Comparison of ENCODE assay signal across 1 cellular context in the genomic region with DNA sequence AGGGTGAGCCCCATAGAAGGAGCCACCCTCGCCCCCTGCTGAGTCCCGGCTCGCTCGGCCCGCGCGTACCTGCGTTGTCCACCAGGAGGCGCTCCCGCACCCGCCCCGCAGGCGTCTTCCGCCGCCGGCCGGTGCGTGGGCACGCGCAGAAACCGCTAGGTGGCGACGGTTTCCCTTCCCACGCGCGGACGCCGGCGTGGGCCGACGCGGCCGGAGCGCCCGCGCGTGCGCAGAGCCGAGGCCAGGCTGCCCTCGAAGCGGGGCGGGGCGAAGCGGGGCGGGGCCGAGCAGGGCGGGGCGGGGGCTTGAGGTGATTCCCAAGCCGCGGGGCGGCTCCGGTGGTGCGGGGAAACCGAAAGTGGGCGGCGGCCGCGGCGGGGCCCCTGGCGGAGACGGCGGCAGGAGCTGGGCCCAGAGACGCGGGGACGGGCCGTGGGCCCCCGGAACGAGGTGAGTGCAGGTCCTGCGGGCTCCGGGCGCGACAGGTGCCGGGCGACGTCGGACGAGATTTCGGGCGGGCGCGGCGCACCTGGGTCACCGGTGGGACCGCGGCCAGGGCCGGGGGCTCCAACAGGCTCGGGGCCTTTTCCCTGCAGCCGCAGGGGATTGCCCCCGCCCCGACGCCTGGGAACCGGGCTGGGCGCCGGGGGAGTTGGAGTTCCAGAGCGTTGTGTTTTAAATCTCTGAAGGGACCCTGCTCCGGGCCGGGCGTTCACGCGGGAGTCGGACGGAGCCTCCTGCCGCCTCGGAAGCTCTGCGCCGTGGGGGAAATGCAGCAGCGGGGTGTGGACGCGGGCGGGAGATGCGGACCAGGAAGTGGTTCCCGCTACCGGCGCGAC.
TF ChIP-seq lines count a peak whose summit lies in the region.

A gene with protein sequence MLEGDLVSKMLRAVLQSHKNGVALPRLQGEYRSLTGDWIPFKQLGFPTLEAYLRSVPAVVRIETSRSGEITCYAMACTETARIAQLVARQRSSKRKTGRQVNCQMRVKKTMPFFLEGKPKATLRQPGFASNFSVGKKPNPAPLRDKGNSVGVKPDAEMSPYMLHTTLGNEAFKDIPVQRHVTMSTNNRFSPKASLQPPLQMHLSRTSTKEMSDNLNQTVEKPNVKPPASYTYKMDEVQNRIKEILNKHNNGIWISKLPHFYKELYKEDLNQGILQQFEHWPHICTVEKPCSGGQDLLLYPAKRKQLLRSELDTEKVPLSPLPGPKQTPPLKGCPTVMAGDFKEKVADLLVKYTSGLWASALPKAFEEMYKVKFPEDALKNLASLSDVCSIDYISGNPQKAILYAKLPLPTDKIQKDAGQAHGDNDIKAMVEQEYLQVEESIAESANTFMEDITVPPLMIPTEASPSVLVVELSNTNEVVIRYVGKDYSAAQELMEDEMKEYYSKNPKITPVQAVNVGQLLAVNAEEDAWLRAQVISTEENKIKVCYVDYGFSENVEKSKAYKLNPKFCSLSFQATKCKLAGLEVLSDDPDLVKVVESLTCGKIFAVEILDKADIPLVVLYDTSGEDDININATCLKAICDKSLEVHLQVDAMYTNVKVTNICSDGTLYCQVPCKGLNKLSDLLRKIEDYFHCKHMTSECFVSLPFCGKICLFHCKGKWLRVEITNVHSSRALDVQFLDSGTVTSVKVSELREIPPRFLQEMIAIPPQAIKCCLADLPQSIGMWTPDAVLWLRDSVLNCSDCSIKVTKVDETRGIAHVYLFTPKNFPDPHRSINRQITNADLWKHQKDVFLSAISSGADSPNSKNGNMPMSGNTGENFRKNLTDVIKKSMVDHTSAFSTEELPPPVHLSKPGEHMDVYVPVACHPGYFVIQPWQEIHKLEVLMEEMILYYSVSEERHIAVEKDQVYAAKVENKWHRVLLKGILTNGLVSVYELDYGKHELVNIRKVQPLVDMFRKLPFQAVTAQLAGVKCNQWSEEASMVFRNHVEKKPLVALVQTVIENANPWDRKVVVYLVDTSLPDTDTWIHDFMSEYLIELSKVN (plus strand): TSS at position 308 of the 839 bp plus-strand sequence. CDS start 16,370 bp downstream, outside the sequence.

TF ChIP-seq in K562, 482 proteins besides CTCF, POLR2A, EP300 and RAD21 (continued from another document and continues in another):
- TF ChIP-seq, protein P1, sequence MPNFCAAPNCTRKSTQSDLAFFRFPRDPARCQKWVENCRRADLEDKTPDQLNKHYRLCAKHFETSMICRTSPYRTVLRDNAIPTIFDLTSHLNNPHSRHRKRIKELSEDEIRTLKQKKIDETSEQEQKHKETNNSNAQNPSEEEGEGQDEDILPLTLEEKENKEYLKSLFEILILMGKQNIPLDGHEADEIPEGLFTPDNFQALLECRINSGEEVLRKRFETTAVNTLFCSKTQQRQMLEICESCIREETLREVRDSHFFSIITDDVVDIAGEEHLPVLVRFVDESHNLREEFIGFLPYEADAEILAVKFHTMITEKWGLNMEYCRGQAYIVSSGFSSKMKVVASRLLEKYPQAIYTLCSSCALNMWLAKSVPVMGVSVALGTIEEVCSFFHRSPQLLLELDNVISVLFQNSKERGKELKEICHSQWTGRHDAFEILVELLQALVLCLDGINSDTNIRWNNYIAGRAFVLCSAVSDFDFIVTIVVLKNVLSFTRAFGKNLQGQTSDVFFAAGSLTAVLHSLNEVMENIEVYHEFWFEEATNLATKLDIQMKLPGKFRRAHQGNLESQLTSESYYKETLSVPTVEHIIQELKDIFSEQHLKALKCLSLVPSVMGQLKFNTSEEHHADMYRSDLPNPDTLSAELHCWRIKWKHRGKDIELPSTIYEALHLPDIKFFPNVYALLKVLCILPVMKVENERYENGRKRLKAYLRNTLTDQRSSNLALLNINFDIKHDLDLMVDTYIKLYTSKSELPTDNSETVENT (CRISPR knock-in tag; IDR thresholded peaks at IDR 0.05) = no peak
- TF ChIP-seq TEAD2 (tag; IDR thresholded peaks at IDR 0.05) = no peak
- peak; percentile 24; the same call in 1 of the 2 replicates for TF ChIP-seq KAT7 (CRISPR knock-in tag; IDR thresholded peaks at IDR 0.05; ENCODE audit: borderline replicate concordance)
- TF ChIP-seq PBX2 (CRISPR knock-in tag; IDR thresholded peaks at IDR 0.05; ENCODE audit: low read depth) = no peak
- no peak for TF ChIP-seq PBX2 (tag; conservative IDR thresholded peaks at IDR 0.05; ENCODE audit: low read depth)
- TF ChIP-seq TCF7 (IDR thresholded peaks at IDR 0.05; ENCODE audit: borderline replicate concordance) = peak; percentile 66; the same call in 1 of the 2 replicates
- TF ChIP-seq SAP30 (IDR thresholded peaks at IDR 0.05; ENCODE audit: borderline replicate concordance, insufficient read depth, low read depth, low read length, poor library complexity, severe bottlenecking) = peak; percentile 68
- TF ChIP-seq ILK (tag; IDR thresholded peaks at IDR 0.05; ENCODE audit: borderline replicate concordance, low read depth) = no peak
- TF ChIP-seq NR1H2 (CRISPR knock-in tag; IDR thresholded peaks at IDR 0.05) = peak; percentile 40; the same call in 1 of the 2 replicates
- TF ChIP-seq, protein P2, sequence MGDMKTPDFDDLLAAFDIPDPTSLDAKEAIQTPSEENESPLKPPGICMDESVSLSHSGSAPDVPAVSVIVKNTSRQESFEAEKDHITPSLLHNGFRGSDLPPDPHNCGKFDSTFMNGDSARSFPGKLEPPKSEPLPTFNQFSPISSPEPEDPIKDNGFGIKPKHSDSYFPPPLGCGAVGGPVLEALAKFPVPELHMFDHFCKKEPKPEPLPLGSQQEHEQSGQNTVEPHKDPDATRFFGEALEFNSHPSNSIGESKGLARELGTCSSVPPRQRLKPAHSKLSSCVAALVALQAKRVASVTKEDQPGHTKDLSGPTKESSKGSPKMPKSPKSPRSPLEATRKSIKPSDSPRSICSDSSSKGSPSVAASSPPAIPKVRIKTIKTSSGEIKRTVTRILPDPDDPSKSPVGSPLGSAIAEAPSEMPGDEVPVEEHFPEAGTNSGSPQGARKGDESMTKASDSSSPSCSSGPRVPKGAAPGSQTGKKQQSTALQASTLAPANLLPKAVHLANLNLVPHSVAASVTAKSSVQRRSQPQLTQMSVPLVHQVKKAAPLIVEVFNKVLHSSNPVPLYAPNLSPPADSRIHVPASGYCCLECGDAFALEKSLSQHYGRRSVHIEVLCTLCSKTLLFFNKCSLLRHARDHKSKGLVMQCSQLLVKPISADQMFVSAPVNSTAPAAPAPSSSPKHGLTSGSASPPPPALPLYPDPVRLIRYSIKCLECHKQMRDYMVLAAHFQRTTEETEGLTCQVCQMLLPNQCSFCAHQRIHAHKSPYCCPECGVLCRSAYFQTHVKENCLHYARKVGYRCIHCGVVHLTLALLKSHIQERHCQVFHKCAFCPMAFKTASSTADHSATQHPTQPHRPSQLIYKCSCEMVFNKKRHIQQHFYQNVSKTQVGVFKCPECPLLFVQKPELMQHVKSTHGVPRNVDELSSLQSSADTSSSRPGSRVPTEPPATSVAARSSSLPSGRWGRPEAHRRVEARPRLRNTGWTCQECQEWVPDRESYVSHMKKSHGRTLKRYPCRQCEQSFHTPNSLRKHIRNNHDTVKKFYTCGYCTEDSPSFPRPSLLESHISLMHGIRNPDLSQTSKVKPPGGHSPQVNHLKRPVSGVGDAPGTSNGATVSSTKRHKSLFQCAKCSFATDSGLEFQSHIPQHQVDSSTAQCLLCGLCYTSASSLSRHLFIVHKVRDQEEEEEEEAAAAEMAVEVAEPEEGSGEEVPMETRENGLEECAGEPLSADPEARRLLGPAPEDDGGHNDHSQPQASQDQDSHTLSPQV (IDR thresholded peaks at IDR 0.05) = peak; percentile 70; the same call in 1 of the 2 replicates
- TF ChIP-seq, protein P3, sequence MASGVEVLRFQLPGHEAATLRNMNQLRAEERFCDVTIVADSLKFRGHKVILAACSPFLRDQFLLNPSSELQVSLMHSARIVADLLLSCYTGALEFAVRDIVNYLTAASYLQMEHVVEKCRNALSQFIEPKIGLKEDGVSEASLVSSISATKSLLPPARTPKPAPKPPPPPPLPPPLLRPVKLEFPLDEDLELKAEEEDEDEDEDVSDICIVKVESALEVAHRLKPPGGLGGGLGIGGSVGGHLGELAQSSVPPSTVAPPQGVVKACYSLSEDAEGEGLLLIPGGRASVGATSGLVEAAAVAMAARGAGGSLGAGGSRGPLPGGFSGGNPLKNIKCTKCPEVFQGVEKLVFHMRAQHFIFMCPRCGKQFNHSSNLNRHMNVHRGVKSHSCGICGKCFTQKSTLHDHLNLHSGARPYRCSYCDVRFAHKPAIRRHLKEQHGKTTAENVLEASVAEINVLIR (CRISPR knock-in tag; IDR thresholded peaks at IDR 0.05) = no peak
- no peak for TF ChIP-seq ARNT (IDR thresholded peaks at IDR 0.05)
- peak; percentile 91 for TF ChIP-seq SMC3 (conservative IDR thresholded peaks at IDR 0.05; ENCODE audit: insufficient read depth, low read depth, low read length)
- TF ChIP-seq ZNF830 (CRISPR knock-in tag; IDR thresholded peaks at IDR 0.05) = no peak
- TF ChIP-seq CUX1 (CRISPR knock-in tag; IDR thresholded peaks at IDR 0.05) = no peak
- no peak for TF ChIP-seq C11orf30 (IDR thresholded peaks at IDR 0.05; ENCODE audit: low read depth)
- TF ChIP-seq, protein P4, sequence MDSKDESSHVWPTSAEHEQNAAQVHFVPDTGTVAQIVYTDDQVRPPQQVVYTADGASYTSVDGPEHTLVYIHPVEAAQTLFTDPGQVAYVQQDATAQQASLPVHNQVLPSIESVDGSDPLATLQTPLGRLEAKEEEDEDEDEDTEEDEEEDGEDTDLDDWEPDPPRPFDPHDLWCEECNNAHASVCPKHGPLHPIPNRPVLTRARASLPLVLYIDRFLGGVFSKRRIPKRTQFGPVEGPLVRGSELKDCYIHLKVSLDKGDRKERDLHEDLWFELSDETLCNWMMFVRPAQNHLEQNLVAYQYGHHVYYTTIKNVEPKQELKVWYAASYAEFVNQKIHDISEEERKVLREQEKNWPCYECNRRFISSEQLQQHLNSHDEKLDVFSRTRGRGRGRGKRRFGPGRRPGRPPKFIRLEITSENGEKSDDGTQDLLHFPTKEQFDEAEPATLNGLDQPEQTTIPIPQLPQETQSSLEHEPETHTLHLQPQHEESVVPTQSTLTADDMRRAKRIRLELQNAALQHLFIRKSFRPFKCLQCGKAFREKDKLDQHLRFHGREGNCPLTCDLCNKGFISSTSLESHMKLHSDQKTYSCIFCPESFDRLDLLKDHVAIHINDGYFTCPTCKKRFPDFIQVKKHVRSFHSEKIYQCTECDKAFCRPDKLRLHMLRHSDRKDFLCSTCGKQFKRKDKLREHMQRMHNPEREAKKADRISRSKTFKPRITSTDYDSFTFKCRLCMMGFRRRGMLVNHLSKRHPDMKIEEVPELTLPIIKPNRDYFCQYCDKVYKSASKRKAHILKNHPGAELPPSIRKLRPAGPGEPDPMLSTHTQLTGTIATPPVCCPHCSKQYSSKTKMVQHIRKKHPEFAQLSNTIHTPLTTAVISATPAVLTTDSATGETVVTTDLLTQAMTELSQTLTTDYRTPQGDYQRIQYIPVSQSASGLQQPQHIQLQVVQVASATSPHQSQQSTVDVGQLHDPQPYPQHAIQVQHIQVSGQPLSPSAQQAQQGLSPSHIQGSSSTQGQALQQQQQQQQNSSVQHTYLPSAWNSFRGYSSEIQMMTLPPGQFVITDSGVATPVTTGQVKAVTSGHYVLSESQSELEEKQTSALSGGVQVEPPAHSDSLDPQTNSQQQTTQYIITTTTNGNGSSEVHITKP (IDR thresholded peaks at IDR 0.05; ENCODE audit: partially characterized antibody) = no peak
- TF ChIP-seq MEF2A (IDR thresholded peaks at IDR 0.05; ENCODE audit: control insufficient read depth, low read depth, low read length) = no peak
- TF ChIP-seq SMARCE1 (IDR thresholded peaks at IDR 0.05) = no peak
- TF ChIP-seq TEAD1 (CRISPR knock-in tag; IDR thresholded peaks at IDR 0.05) = peak in 1 of 2 experiments; percentile 85; a peak in 2 of 4 replicates
- no peak for TF ChIP-seq FOXJ2 (tag; IDR thresholded peaks at IDR 0.05)
- no peak for TF ChIP-seq MCM5 (IDR thresholded peaks at IDR 0.05; ENCODE audit: low read depth)
- TF ChIP-seq TRIM28 (IDR thresholded peaks at IDR 0.05) = no peak
